ENCODE assay signal across 20 cellular contexts in the genomic region with DNA sequence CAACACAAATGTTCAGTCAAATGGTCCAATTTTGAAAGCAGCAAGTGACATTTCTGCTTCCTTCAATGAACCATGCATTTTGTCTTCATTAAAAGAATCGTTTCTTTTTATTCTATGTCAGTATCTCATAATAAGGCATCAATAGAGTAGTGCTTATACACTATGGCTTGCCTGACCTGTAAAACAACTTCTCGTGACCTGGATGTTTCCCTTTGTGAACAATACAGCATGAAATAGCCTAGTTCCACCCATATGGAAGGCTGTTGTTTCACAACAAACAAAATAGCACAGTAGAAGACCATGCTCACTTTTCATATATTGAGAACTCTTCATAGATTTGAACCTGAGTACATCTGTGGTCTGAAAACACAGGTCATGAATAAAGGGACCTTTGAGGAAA.
DNase-seq lines count a peak whose midpoint lies in the region; ATAC-seq, FAIRE-seq and TF ChIP-seq lines count a peak whose summit lies in the region.
"Had no signal": no experiment of that assay in that cellular context is flagged by ENCODE, and none has a peak within 500 bp of the region (broad histone marks: within the 10 kb centered on the region; RNA-seq: fewer than 3 reads in every experiment).

No MANE protein-coding gene starts in this region.

- H3K9me3 ChIP-seq in kidney (ENCODE audit: control insufficient read depth in 1 of 2, low read length in 2 of 2): no peaks in the 10 kb centered on the region
- H3K9me3 ChIP-seq in upper lobe of right lung: no peaks in the 10 kb centered on the region
- H3K9me3 ChIP-seq: BE2C had no signal

- DNase-seq in DMS53 treated with DMSO at 0.1 percent for 48 hours (lab: John Stamatoyannopoulos, UW; ENCODE audit: unreplicated experiment): peak; percentile 14
- peak; percentile 32 for DNase-seq in SK-MEL-5 (ENCODE audit: low read depth, low spot score)
- DNase-seq in epithelial cell of esophagus (ENCODE audit: low read depth): peak; percentile 56
- DNase-seq in progenitor cell of endocrine pancreas (ENCODE audit: low spot score, unreplicated experiment): no peak
- no peak for DNase-seq in WTC11 (ENCODE audit: low spot score)
- DNase-seq in kidney: no peak
- no peak for DNase-seq in upper lobe of right lung
- DNase-seq: ACHN; BE2C; C1 segment of cervical spinal cord; CD4-positive, CD25-positive, alpha-beta regulatory T cell; CD8-positive, alpha-beta memory T cell; COR-L47; DMS79 treated with DMSO at 0.1 percent for 48 hours; GF-D8; GOT3; H7; HFFc6 had no signal

- H3K36me3 Mint-ChIP-seq in progenitor cell of endocrine pancreas (ENCODE audit: insufficient read depth): peaks cover 3% of the 10 kb centered on the region
- H3K36me3 Mint-ChIP-seq in WTC11: no peaks in the 10 kb centered on the region
- H3K36me3 Mint-ChIP-seq: CD4-positive, CD25-positive, alpha-beta regulatory T cell; CD8-positive, alpha-beta memory T cell had no signal

- H3K4me3 ChIP-seq in epithelial cell of esophagus (ENCODE audit: low read length): no peak overlapping the region
- H3K4me3 ChIP-seq in kidney (ENCODE audit: low read length in 2 of 2): no peak overlapping the region
- no peak overlapping the region for H3K4me3 ChIP-seq in upper lobe of right lung

- H3K9ac ChIP-seq in kidney (ENCODE audit: low read length in 2 of 2): no peak overlapping the region

- in situ Hi-C loops in SK-MEL-5 (cut with HindIII; ENCODE audit: low pct_unique_long_range_greater_than_20kb, low sequenced_read_pairs): no loop called here

- ATAC-seq in WTC11: no peak
- no peak for ATAC-seq in upper lobe of right lung
- ATAC-seq: HCT116 had no signal

- H3K4me1 ChIP-seq in kidney (ENCODE audit: control insufficient read depth in 1 of 2, insufficient read depth in 1 of 2, low read depth in 1 of 2, low read length in 2 of 2) (no peaks in the 10 kb centered on the region), upper lobe of right lung (no peaks in the 10 kb centered on the region)
- H3K4me1 ChIP-seq: BE2C had no signal

- H3K4me1 Mint-ChIP-seq in progenitor cell of endocrine pancreas (ENCODE audit: low read depth): peaks cover 46% of the 10 kb centered on the region
- H3K4me1 Mint-ChIP-seq in WTC11: peaks cover 30% of the 10 kb centered on the region
- H3K4me1 Mint-ChIP-seq: CD4-positive, CD25-positive, alpha-beta regulatory T cell; CD8-positive, alpha-beta memory T cell had no signal

- intact Hi-C loops in kidney (cut with DNase I): no loop called here
- intact Hi-C loops in upper lobe of right lung (cut with DNase I): no loop called here

- no peak for FAIRE-seq in kidney (lab: Jason Lieb, UNC)
- FAIRE-seq: A204.1 had no signal

- H3K4me3 Mint-ChIP-seq in progenitor cell of endocrine pancreas (ENCODE audit: low read depth): no peak overlapping the region
- no peak overlapping the region for H3K4me3 Mint-ChIP-seq in WTC11
- H3K4me3 Mint-ChIP-seq: CD4-positive, CD25-positive, alpha-beta regulatory T cell; CD8-positive, alpha-beta memory T cell; HFFc6 had no signal

- no peaks in the 10 kb centered on the region for H3K27me3 Mint-ChIP-seq in progenitor cell of endocrine pancreas
- no peaks in the 10 kb centered on the region for H3K27me3 Mint-ChIP-seq in WTC11 (ENCODE audit: low read depth)
- H3K27me3 Mint-ChIP-seq: CD4-positive, CD25-positive, alpha-beta regulatory T cell had no signal

- H3K9me3 Mint-ChIP-seq in progenitor cell of endocrine pancreas (ENCODE audit: low read depth) (peaks cover 15% of the 10 kb centered on the region), WTC11 (no peaks in the 10 kb centered on the region)
- H3K9me3 Mint-ChIP-seq: HFFc6 had no signal

- H3K27me3 ChIP-seq in upper lobe of right lung: peaks cover 9% of the 10 kb centered on the region
- H3K27me3 ChIP-seq: BE2C had no signal

- H3K27ac ChIP-seq in kidney (ENCODE audit: low read depth in 2 of 2, low read length in 2 of 2) (no peak overlapping the region), upper lobe of right lung (no peak overlapping the region)

- peak overlapping the region; percentile 26 for H3K27ac Mint-ChIP-seq in progenitor cell of endocrine pancreas
- H3K27ac Mint-ChIP-seq in WTC11: no peak overlapping the region
- H3K27ac Mint-ChIP-seq: CD4-positive, CD25-positive, alpha-beta regulatory T cell; CD8-positive, alpha-beta memory T cell; HFFc6 had no signal

- POLR2A ChIA-PET in WTC11 (lab: Charles Lee): no interaction called here

- CTCF ChIA-PET in WTC11 (lab: Charles Lee): interaction anchor here (1.4 kb wide), 1 partner anchor 49 kb away, joined by 3 read pairs; no protein-coding TSS in a partner anchor

- H3K36me3 ChIP-seq in kidney (ENCODE audit: control insufficient read depth in 1 of 2, insufficient read depth in 2 of 2, low read length in 2 of 2) (no peaks in the 10 kb centered on the region), upper lobe of right lung (no peaks in the 10 kb centered on the region)
- H3K36me3 ChIP-seq: BE2C had no signal

- TF ChIP-seq CTCF in epithelial cell of esophagus (IDR thresholded peaks at IDR 0.05; ENCODE audit: insufficient read depth, low read depth, low read length, missing control alignments): no peak
- TF ChIP-seq CTCF in progenitor cell of endocrine pancreas (IDR thresholded peaks at IDR 0.05; ENCODE audit: unreplicated experiment): no peak
- TF ChIP-seq CTCF in WTC11 (IDR thresholded peaks at IDR 0.05): no peak
- TF ChIP-seq CTCF in kidney (IDR thresholded peaks at IDR 0.05; ENCODE audit: borderline replicate concordance, extremely low read depth, insufficient read depth): no peak
- TF ChIP-seq CTCF in upper lobe of right lung (IDR thresholded peaks at IDR 0.05): no peak

TF ChIP-seq in WTC11, 78 proteins besides CTCF, POLR2A, EP300 and RAD21:
- TF ChIP-seq ZNF138 (CRISPR knock-in tag; conservative IDR thresholded peaks at IDR 0.05) (no peak), EMX1 (CRISPR knock-in tag; IDR thresholded peaks at IDR 0.05) (no peak), PRRX2 (CRISPR knock-in tag; IDR thresholded peaks at IDR 0.05) (no peak)
- TF ChIP-seq, protein P1, sequence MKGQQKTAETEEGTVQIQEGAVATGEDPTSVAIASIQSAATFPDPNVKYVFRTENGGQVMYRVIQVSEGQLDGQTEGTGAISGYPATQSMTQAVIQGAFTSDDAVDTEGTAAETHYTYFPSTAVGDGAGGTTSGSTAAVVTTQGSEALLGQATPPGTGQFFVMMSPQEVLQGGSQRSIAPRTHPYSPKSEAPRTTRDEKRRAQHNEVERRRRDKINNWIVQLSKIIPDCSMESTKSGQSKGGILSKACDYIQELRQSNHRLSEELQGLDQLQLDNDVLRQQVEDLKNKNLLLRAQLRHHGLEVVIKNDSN (CRISPR knock-in tag; IDR thresholded peaks at IDR 0.05): no peak
- TF ChIP-seq, protein P2, sequence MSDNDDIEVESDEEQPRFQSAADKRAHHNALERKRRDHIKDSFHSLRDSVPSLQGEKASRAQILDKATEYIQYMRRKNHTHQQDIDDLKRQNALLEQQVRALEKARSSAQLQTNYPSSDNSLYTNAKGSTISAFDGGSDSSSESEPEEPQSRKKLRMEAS (CRISPR knock-in tag; IDR thresholded peaks at IDR 0.05): no peak

Comparison
In these comparisons a context has a peak if more than half of its experiments do, and no peak if none do; other contexts are left out.
1. DNase-seq: peak in DMS53 treated with DMSO at 0.1 percent for 48 hours (single experiment), SK-MEL-5 (single experiment) and epithelial cell of esophagus (single experiment); none in progenitor cell of endocrine pancreas (single experiment), WTC11 (single experiment), kidney (single experiment) and upper lobe of right lung (single experiment).